Comparison of ENCODE assay signal across 15 cellular contexts in genomic region chr19:47417107-47417745, GRCh38. TPM values are rescaled to one million over a fixed set of nuclear protein-coding genes. Genes with fewer than 3 reads are reported as not detected.
A peak's percentile ranks its signal among the peaks of the same experiment; 100 is the strongest.
DNase-seq lines count a peak whose midpoint lies in the region; ATAC-seq, FAIRE-seq and TF ChIP-seq lines count a peak whose summit lies in the region.
"Had no signal": no experiment of that assay in that cellular context is flagged by ENCODE, and none has a peak within 500 bp of the region (broad histone marks: within the 10 kb centered on the region; RNA-seq: fewer than 3 reads in every experiment).

No MANE protein-coding gene starts in this region.

- no peak overlapping the region for H2BK120ac ChIP-seq in H1 (replicated peaks; ENCODE audit: low read depth, low read length)

- DNase-seq in A549 (ENCODE audit: low read depth in 1 of 2, low spot score in 1 of 2): no peak
- DNase-seq in H7: peak; percentile 77
- DNase-seq in H1 (ENCODE audit: low read depth in 1 of 2, low spot score in 2 of 2): peak in 1 of 2 experiments; percentile 69
- no peak for DNase-seq in mesothelial cell of epicardium (ENCODE audit: low spot score in 2 of 2, unreplicated experiment in 2 of 2)
- no peak for DNase-seq in midbrain (lab: John Stamatoyannopoulos, UW)
- no peak for DNase-seq in coronary artery (ENCODE audit: low spot score)
- DNase-seq in activated CD8-positive, alpha-beta memory T cell treated with anti-CD3 and anti-CD28 coated beads, Interleukin-2, amount 50 U/mL, for 48 hours: no peak
- DNase-seq: activated CD4-positive, CD25-positive, alpha-beta regulatory T cell treated with anti-CD3 and anti-CD28 coated beads, Interleukin-2, amount 50 U/mL, for 72 hours; activated T-cell treated with anti-CD3 and anti-CD28 coated beads, Interleukin-2, amount 50 U/mL, for 1 hour; gastrocnemius medialis; left lung; NCI-H187 had no signal

- H3K79me2 ChIP-seq in H1 (ENCODE audit: control insufficient read depth in 1 of 2, insufficient read depth in 2 of 2, low read length in 2 of 2): no peaks in the 10 kb centered on the region

- POLR2A ChIA-PET in A549 (lab: Yijun Ruan, JAX) (no interaction called here), H1 (lab: Charles Lee; ENCODE audit: partially characterized antibody) (interaction anchor here (0.7 to 1.7 kb wide), 3 partner anchors 19 to 68 kb away, joined by 3 to 6 read pairs (median 6); partner anchors contain the start of gene DHX34)

- no peak overlapping the region for H3K23ac ChIP-seq in H1 (ENCODE audit: insufficient read length)

- H2BK20ac ChIP-seq in H1 (ENCODE audit: low read length): no peak overlapping the region

- TF ChIP-seq RAD21 in A549 (conservative IDR thresholded peaks at IDR 0.05 in 1 of 2, IDR thresholded peaks at IDR 0.05 in 1 of 2): no peak
- no peak for TF ChIP-seq RAD21 in H1 (IDR thresholded peaks at IDR 0.05 in 1 of 2, conservative IDR thresholded peaks at IDR 0.05 in 1 of 2; ENCODE audit: low read depth in 2 of 2, low read length in 2 of 2)

- H4K8ac ChIP-seq in H1 (ENCODE audit: extremely low read depth, insufficient read depth, low read length): no peak overlapping the region

- H3K4ac ChIP-seq in H1 (replicated peaks; ENCODE audit: insufficient read length, low read depth, low read length): no peak overlapping the region

- no peak overlapping the region for H3K9ac ChIP-seq in H1 (replicated peaks in 1 of 4; ENCODE audit: extremely low read depth in 1 of 4, low read depth in 3 of 4, low read length in 3 of 4)

- H3K4me3 Mint-ChIP-seq in mesothelial cell of epicardium: peak overlapping the region; percentile 87
- H3K4me3 Mint-ChIP-seq: dendritic cell treated with granulocyte-macrophage colony-stimulating factor and Interleukin-4, amounts not matched to agents 40 ng/mL and 50 ng/mL, for 4 days had no signal

- H3K56ac ChIP-seq in H1 (replicated peaks; ENCODE audit: insufficient read length, low read depth, low read length): no peak overlapping the region

- no peak overlapping the region for H3K4me3 ChIP-seq in A549
- H3K4me3 ChIP-seq in H7 (ENCODE audit: insufficient read depth, low read depth, low read length): peak overlapping the region; percentile 23
- H3K4me3 ChIP-seq in H1 (ENCODE audit: extremely low read depth in 1 of 4, insufficient read depth in 2 of 4, low read depth in 3 of 4, low read length in 4 of 4): peak overlapping the region; percentile 35 to 75 (median 46); a peak in 6 of 8 replicates
- no peak overlapping the region for H3K4me3 ChIP-seq in coronary artery
- H3K4me3 ChIP-seq: left lung, SK-N-MC had no signal

- H3K27ac Mint-ChIP-seq in mesothelial cell of epicardium: peak overlapping the region; percentile 30
- H3K27ac Mint-ChIP-seq: dendritic cell treated with granulocyte-macrophage colony-stimulating factor and Interleukin-4, amounts not matched to agents 40 ng/mL and 50 ng/mL, for 4 days had no signal

- peaks cover 35% of the 10 kb centered on the region for H3K23me2 ChIP-seq in H1 (ENCODE audit: low read depth, low read length)

- no peak for TF ChIP-seq EP300 in A549 (IDR thresholded peaks at IDR 0.05)
- no peak for TF ChIP-seq EP300 in H1 (IDR thresholded peaks at IDR 0.05; ENCODE audit: borderline replicate concordance in 1 of 2, low read depth in 2 of 2, low read length in 2 of 2)

- H3K4me2 ChIP-seq in A549 (peak overlapping the region; percentile 98), H1 (ENCODE audit: insufficient read depth in 1 of 2, low read depth in 2 of 2, low read length in 2 of 2) (peak overlapping the region; percentile 92 to 96)

- peaks cover 2% of the 10 kb centered on the region for H3K27me3 Mint-ChIP-seq in mesothelial cell of epicardium (ENCODE audit: low read depth)

- H3K9me3 Mint-ChIP-seq in mesothelial cell of epicardium: no peaks in the 10 kb centered on the region
- H3K9me3 Mint-ChIP-seq: dendritic cell treated with granulocyte-macrophage colony-stimulating factor and Interleukin-4, amounts not matched to agents 40 ng/mL and 50 ng/mL, for 4 days had no signal

- H3K4me1 ChIP-seq in A549 (peaks cover 45% of the 10 kb centered on the region), H1 (replicated peaks in 1 of 4; ENCODE audit: control insufficient read depth in 3 of 4, insufficient read depth in 4 of 4, low read length in 3 of 4) (peaks cover 6 to 31% (median 19%) of the 10 kb centered on the region in 4 experiments)

- peaks cover 5 to 12% of the 10 kb centered on the region in 2 experiments for H4K20me1 ChIP-seq in H1 (replicated peaks in 1 of 2; ENCODE audit: control insufficient read depth in 1 of 2, insufficient read depth in 2 of 2, low read length in 2 of 2)

- 0 out of 2 replicates have a peak overlapping the region, but pooled peaks have one; percentile 5 for H2BK5ac ChIP-seq in H1 (ENCODE audit: low read depth, low read length)

- peaks cover 57% of the 10 kb centered on the region for H3K27me3 ChIP-seq in H7 (ENCODE audit: control insufficient read depth, insufficient read depth, low read length)
- peaks cover 30 to 62% (median 60%) of the 10 kb centered on the region in 4 experiments for H3K27me3 ChIP-seq in H1 (replicated peaks in 1 of 4; ENCODE audit: control insufficient read depth in 3 of 4, extremely low read depth in 1 of 4, insufficient read depth in 3 of 4, low read length in 3 of 4)

- no peak overlapping the region for H3K14ac ChIP-seq in H1 (ENCODE audit: insufficient read length)

- no peak overlapping the region for H3K18ac ChIP-seq in H1 (ENCODE audit: extremely low read depth, low read length)

- no peak overlapping the region for H4K5ac ChIP-seq in H1 (ENCODE audit: insufficient read length, low read depth, low read length)

- H2AK5ac ChIP-seq in H1 (ENCODE audit: low read depth, low read length): peak overlapping the region; percentile 17; the same call in 1 of the 2 replicates

- no peak overlapping the region for H4K91ac ChIP-seq in H1 (replicated peaks; ENCODE audit: insufficient read length, low read length)

- peaks cover 2% of the 10 kb centered on the region for H3K36me3 ChIP-seq in H7 (replicated peaks; ENCODE audit: control insufficient read depth, insufficient read depth, low read length)
- peaks cover 0 to 3% (median 0%) of the 10 kb centered on the region in 4 experiments; a peak in 1 of 8 replicates for H3K36me3 ChIP-seq in H1 (ENCODE audit: control insufficient read depth in 2 of 4, insufficient read depth in 4 of 4, low read length in 3 of 4)
- H3K36me3 ChIP-seq: gastrocnemius medialis, left lung had no signal

- peaks cover 45% of the 10 kb centered on the region for H3K4me1 Mint-ChIP-seq in mesothelial cell of epicardium

- CTCF ChIA-PET in A549 (lab: Yijun Ruan, JAX) (interaction anchor here (0.6 to 4.7 kb wide), 7 partner anchors 11 to 326 kb away, joined by 3 to 54 read pairs (median 4); partner anchors contain the start of gene DHX34), H1 (lab: Charles Lee; ENCODE audit: partially characterized antibody) (interaction anchor here (0.6 to 5.2 kb wide), 9 partner anchors 8 to 432 kb away, joined by 3 to 32 read pairs (median 4); no protein-coding TSS in a partner anchor)

- FAIRE-seq in A549 (lab: Jason Lieb, UNC) (no peak), H1 (lab: Jason Lieb, UNC) (no peak)

- H2BK15ac ChIP-seq in H1 (ENCODE audit: low read length): peak overlapping the region; percentile 98; the same call in 1 of the 2 replicates

- H3K9me3 ChIP-seq in A549 (no peaks in the 10 kb centered on the region), H1 (ENCODE audit: insufficient read depth in 2 of 2, low read depth in 1 of 2, low read length in 1 of 2) (no peaks in the 10 kb centered on the region)
- H3K9me3 ChIP-seq: gastrocnemius medialis, left lung had no signal

- ATAC-seq in A549 (peak in 1 of 2 experiments; percentile 9; a peak in 2 of 6 replicates), HG02973 (IDR thresholded peaks at IDR 0.05; ENCODE audit: unreplicated experiment) (no peak)
- ATAC-seq: gastrocnemius medialis, left lung had no signal

- H2AFZ ChIP-seq in H1 (ENCODE audit: low read length): no peak overlapping the region

- 60% methylated on average over 18 of the region's 18 CpGs for WGBS in A549 (ENCODE audit: missing lambda C conversion rate)
- 12% methylated on average over 16 of the region's 18 CpGs; no CpG with 5 or more reads in 1 of the 2 experiments for WGBS in H1 (ENCODE audit: extremely low coverage in 1 of 2, insufficient coverage in 1 of 2, insufficient read length in 1 of 2, insufficient replicate concordance in 2 of 2, low coverage in 1 of 2, low lambda C conversion rate in 2 of 2, missing lambda C conversion rate in 1 of 2), 2 experiments

- H3K36me3 Mint-ChIP-seq in mesothelial cell of epicardium: peaks cover 19% of the 10 kb centered on the region

- TF ChIP-seq CTCF in A549 (IDR thresholded peaks at IDR 0.05) (no peak), H1 (IDR thresholded peaks at IDR 0.05; ENCODE audit: control extremely low read depth in 1 of 3, insufficient read depth in 1 of 3, low read depth in 1 of 3, low read length in 3 of 3) (no peak), mesothelial cell of epicardium (IDR thresholded peaks at IDR 0.05; ENCODE audit: unreplicated experiment) (no peak), coronary artery (IDR thresholded peaks at IDR 0.05) (no peak)

- no peaks in the 10 kb centered on the region for H3K79me1 ChIP-seq in H1 (ENCODE audit: low read depth, low read length)

- H3K27ac ChIP-seq in A549 (no peak overlapping the region), H1 (ENCODE audit: low read depth, low read length) (no peak overlapping the region), coronary artery (no peak overlapping the region)
- H3K27ac ChIP-seq: gastrocnemius medialis, left lung, SK-N-MC had no signal

- H2BK12ac ChIP-seq in H1 (ENCODE audit: low read depth, low read length): 0 out of 2 replicates have a peak overlapping the region, but pooled peaks have one; percentile 93

- TF ChIP-seq POLR2A in A549 (IDR thresholded peaks at IDR 0.05; ENCODE audit: low read length) (no peak), H1 (IDR thresholded peaks at IDR 0.05; ENCODE audit: control extremely low read depth in 1 of 2, low read depth in 2 of 2, low read length in 2 of 2) (no peak)

RNA-seq across cellular contexts. Expression of gene MEIS3, which starts 2.1 kb away (rescaled TPM):
- polyA plus RNA-seq in A549 (2011; rRNA removed): 16.5 and 19.2 TPM in 2 replicates
- 18.7 and 23.4 TPM in 2 replicates for polyA plus RNA-seq in A549 (2012; cell fraction: cytosol; rRNA removed)
- polyA plus RNA-seq in A549 (2012; cell fraction: nucleus; rRNA removed): 44.0 and 54.8 TPM in 2 replicates
- 21.8 to 31.4 TPM (median 27.1 TPM) in 3 replicates for polyA plus RNA-seq in A549 (2017; fragmentation: RNase III; extraction: RNeasy Plus Mini Kit Qiagen cat#74134 plus additional on column Dnase treatment)
- polyA minus RNA-seq in A549 (2011; rRNA and poly(A)+ RNA removed): 26.1 and 39.1 TPM in 2 replicates
- total RNA-seq in H7 (2014; rRNA removed; shearing (Covaris generic)): 87.0 and 134 TPM in 2 replicates
- total RNA-seq in H1 (2021; fragmentation: NEBNext Ultra II Directional; extraction: Animal tissue kit (Norgen Biotek cat#: 25700)): 27.4 and 28.2 TPM in 2 replicates
- 24.5 and 34.0 TPM in 2 replicates for polyA plus RNA-seq in H1 (2011; rRNA removed)
- 25.2 TPM for polyA plus RNA-seq in H1 (2011; cell fraction: cytosol; rRNA removed)
- polyA plus RNA-seq in H1 (2011; cell fraction: nucleus; rRNA removed): 40.6 TPM
- polyA plus RNA-seq in H1 (2012, experiment 1 of 2): 21.5 to 39.7 TPM (median 35.7 TPM) in 4 replicates
- 30.6 TPM for polyA plus RNA-seq in H1 (2012, experiment 2 of 2)
- polyA plus RNA-seq in H1 (2013, experiment 1 of 2): 36.7 TPM
- 36.5 TPM for polyA plus RNA-seq in H1 (2013, experiment 2 of 2)
- 11.1 TPM in 2 replicates for polyA minus RNA-seq in H1 (2011; rRNA and poly(A)+ RNA removed)
- polyA minus RNA-seq in H1 (2011; cell fraction: cytosol; rRNA and poly(A)+ RNA removed): 12.3 TPM
- 11.0 TPM for polyA minus RNA-seq in H1 (2011; cell fraction: nucleus; rRNA and poly(A)+ RNA removed)
- total RNA-seq in mesothelial cell of epicardium: 268 to 277 TPM (median 273 TPM) in 3 replicates

RNA-seq across cellular contexts. Expression of gene SLC8A2, which starts 54.5 kb away (rescaled TPM):
- 0.12 and 0.35 TPM in 2 replicates for polyA plus RNA-seq in A549 (2011; rRNA removed)
- 0.09 and 0.23 TPM in 2 replicates for polyA plus RNA-seq in A549 (2012; cell fraction: cytosol; rRNA removed)
- 0.23 and 0.70 TPM in 2 replicates for polyA plus RNA-seq in A549 (2012; cell fraction: nucleus; rRNA removed)
- 0.15 to 0.30 TPM (median 0.17 TPM) in 3 replicates for polyA plus RNA-seq in A549 (2017; fragmentation: RNase III; extraction: RNeasy Plus Mini Kit Qiagen cat#74134 plus additional on column Dnase treatment)
- polyA minus RNA-seq in A549 (2011; rRNA and poly(A)+ RNA removed): 1.8 and 2.3 TPM in 2 replicates
- 6.7 and 10.3 TPM in 2 replicates for total RNA-seq in H7 (2014; rRNA removed; shearing (Covaris generic))
- 7.3 and 8.3 TPM in 2 replicates for total RNA-seq in H1 (2021; fragmentation: NEBNext Ultra II Directional; extraction: Animal tissue kit (Norgen Biotek cat#: 25700))
- 12.4 and 15.7 TPM in 2 replicates for polyA plus RNA-seq in H1 (2011; rRNA removed)
- 9.3 TPM for polyA plus RNA-seq in H1 (2011; cell fraction: cytosol; rRNA removed)
- polyA plus RNA-seq in H1 (2011; cell fraction: nucleus; rRNA removed): 16.6 TPM
- 7.1 to 14.9 TPM (median 11.4 TPM) in 4 replicates for polyA plus RNA-seq in H1 (2012, experiment 1 of 2)
- polyA plus RNA-seq in H1 (2012, experiment 2 of 2): 6.9 TPM
- polyA plus RNA-seq in H1 (2013, experiment 1 of 2): 6.6 TPM
- 6.1 TPM for polyA plus RNA-seq in H1 (2013, experiment 2 of 2)
- 27.9 and 30.5 TPM in 2 replicates for polyA minus RNA-seq in H1 (2011; rRNA and poly(A)+ RNA removed)
- polyA minus RNA-seq in H1 (2011; cell fraction: cytosol; rRNA and poly(A)+ RNA removed): 12.6 TPM
- 9.7 TPM for polyA minus RNA-seq in H1 (2011; cell fraction: nucleus; rRNA and poly(A)+ RNA removed)
- total RNA-seq in mesothelial cell of epicardium: 2.2 to 3.7 TPM (median 2.5 TPM) in 3 replicates
- total RNA-seq: gastrocnemius medialis had no signal

Comparison
In these comparisons a context has a peak if more than half of its experiments do, and no peak if none do; other contexts are left out.
1. H3K4me3 ChIP-seq: peak in H7 (single experiment) and H1 (4 of 4); none in A549 (single experiment) and coronary artery (single experiment).
2. Of the 18 proteins assayed by ChIP-seq in both H1 and A549: peak only in H1: E2F6; only in A549: MAX; in both: none; in neither: 16.